27 cellular contexts compared by ENCODE assay signal in the genomic region with DNA sequence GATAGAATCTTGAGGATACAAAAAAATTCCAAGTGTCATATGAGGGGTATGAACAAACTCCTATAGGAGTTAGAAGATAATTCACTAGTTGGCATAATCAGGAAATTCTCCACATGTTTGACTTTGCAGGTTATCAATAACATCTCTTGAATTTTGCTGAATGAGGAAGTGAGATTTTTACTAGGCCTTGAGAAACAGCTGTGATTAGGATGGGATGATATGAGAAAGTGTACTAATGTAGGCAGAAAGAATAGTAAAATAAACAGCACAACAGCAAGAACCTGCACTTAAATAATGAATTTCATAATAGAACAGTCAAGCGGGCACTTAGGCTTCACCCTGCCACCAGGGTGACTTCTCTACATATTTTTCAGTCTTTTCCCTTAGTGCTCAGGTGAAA.
"Had no signal": no experiment of that assay in that cellular context is flagged by ENCODE, and none has a peak within 500 bp of the region (broad histone marks: within the 10 kb centered on the region; RNA-seq: fewer than 3 reads in every experiment).

No MANE protein-coding gene starts in this region.

- H3K4me1 ChIP-seq: SJSA1 had no signal

- H3K36me3 ChIP-seq: SJSA1 had no signal

- H3K27me3 ChIP-seq: SJSA1 had no signal

- H3K27ac ChIP-seq: HL-60, KMS-11, SJSA1, SK-N-MC had no signal

- H3K4me3 ChIP-seq: K562, SJSA1, SK-N-MC had no signal

- H3K9ac ChIP-seq: KMS-11 had no signal

- H3K4me2 ChIP-seq: KMS-11 had no signal

- DNase-seq: Kasumi-1; MM.1S; NCI-H1092 treated with DMSO at 0.1 percent for 48 hours; NCI-H1436; NCI-H187; NCI-H2029; NCI-H2081 treated with DMSO at 0.1 percent for 48 hours; NCI-H2171; NCI-H226; NCI-H446; NCI-H510A; NCI-H524 treated with DMSO at 0.1 percent for 48 hours; NCI-H69; NCI-H774; NK-92 treated with Interleukin-12 subunit alpha and Interleukin-12 subunit beta, amount 100 ng/mL, for 24 hours; PC-3; Right ventricle myocardium superior; SIG-M5; SW 1271; T-cell had no signal

- FAIRE-seq: HTR-8/SVneo, K562 had no signal

- H3K9me3 ChIP-seq: SJSA1 had no signal

- ATAC-seq: K562, Panc1, PC-3, T-cell had no signal
